Comparison of ENCODE assay signal across 1 cellular context in the genomic region with DNA sequence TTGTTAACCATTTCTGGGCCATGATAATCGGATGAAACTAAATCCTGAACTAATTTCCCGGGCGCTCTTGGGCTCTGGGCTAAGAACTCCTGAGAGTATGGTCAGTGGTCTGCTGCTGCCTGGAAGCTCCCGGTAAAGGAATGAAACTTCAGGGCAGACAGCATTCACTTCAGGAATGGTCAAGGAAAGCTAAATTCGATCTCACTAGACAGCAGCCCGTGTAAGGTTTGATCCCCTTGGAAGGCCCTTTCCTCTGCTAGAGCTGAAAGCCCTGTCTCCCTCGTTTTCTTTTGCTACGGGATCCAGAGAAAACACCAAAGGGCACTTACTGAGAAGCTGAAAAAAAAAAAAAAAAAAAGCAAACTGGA.
TF ChIP-seq lines count a peak whose summit lies in the region.

No MANE protein-coding gene starts in this region.

TF ChIP-seq in IMR-90, 13 proteins besides CTCF, POLR2A, EP300 and RAD21:
- TF ChIP-seq NFE2L2 (IDR thresholded peaks at IDR 0.05; ENCODE audit: low read depth, low read length): no peak
- TF ChIP-seq, protein P1, sequence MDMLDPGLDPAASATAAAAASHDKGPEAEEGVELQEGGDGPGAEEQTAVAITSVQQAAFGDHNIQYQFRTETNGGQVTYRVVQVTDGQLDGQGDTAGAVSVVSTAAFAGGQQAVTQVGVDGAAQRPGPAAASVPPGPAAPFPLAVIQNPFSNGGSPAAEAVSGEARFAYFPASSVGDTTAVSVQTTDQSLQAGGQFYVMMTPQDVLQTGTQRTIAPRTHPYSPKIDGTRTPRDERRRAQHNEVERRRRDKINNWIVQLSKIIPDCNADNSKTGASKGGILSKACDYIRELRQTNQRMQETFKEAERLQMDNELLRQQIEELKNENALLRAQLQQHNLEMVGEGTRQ (IDR thresholded peaks at IDR 0.05; ENCODE audit: low read depth, low read length): no peak
- no peak for TF ChIP-seq FOS (IDR thresholded peaks at IDR 0.05; ENCODE audit: low read depth, low read length)
TF ChIP-seq in IMR-90: peak in this region for 0.
